11 cellular contexts compared by ENCODE assay signal in the genomic region with DNA sequence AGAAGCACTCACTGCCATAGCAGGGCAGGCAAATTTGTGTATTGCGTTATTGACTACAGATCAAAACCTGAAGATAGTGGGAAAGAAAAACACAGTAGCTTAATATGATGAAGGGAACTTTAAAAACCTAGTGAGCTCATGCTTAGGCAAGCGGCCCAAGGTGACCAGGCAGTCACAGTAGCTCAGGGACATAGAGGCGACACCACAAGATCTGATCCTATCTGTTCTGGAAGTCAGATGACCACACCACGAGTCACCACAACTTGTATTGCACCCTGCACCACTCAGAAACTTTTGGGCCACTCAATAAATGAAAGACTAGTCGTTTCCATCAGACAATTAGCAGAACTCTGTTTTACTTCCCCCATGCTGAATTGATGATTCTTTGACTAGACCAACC. TPM values are rescaled to one million over a fixed set of nuclear protein-coding genes. Genes with fewer than 3 reads are reported as not detected.
DNase-seq lines count a peak whose midpoint lies in the region; ATAC-seq and TF ChIP-seq lines count a peak whose summit lies in the region.
"Had no signal": no experiment of that assay in that cellular context is flagged by ENCODE, and none has a peak within 500 bp of the region (broad histone marks: within the 10 kb centered on the region; RNA-seq: fewer than 3 reads in every experiment).

No MANE protein-coding gene starts in this region.

- H3K36me3 ChIP-seq in SJSA1 = no peaks in the 10 kb centered on the region
- H3K36me3 ChIP-seq in effector memory CD4-positive, alpha-beta T cell (ENCODE audit: control insufficient read depth, insufficient read depth, low read length) = no peaks in the 10 kb centered on the region

- peaks cover 49% of the 10 kb centered on the region for H3K4me1 Mint-ChIP-seq in activated CD4-positive, alpha-beta T cell treated with anti-CD3 and anti-CD28 coated beads for 36 hours
- H3K4me1 Mint-ChIP-seq in stimulated activated effector memory CD8-positive, alpha-beta T cell treated with anti-CD3 and anti-CD28 coated beads, Interleukin-12 subunit alpha, Interleukin-12 subunit beta, amount 100 ng/mL, for 72 hours = peaks cover 56% of the 10 kb centered on the region

- POLR2A ChIA-PET in activated CD4-positive, alpha-beta T cell treated with anti-CD3 and anti-CD28 coated beads for 36 hours (lab: Charles Lee) = no interaction called here
- POLR2A ChIA-PET in GM10248 (lab: Yijun Ruan, JAX) = no interaction called here

- peak; percentile 13 for ATAC-seq in activated CD4-positive, alpha-beta T cell treated with anti-CD3 and anti-CD28 coated beads for 36 hours
- peak; percentile 39 for ATAC-seq in stimulated activated effector memory CD8-positive, alpha-beta T cell treated with anti-CD3 and anti-CD28 coated beads, Interleukin-12 subunit alpha, Interleukin-12 subunit beta, amount 100 ng/mL, for 72 hours
- ATAC-seq: A549 had no signal

- H3K36me3 Mint-ChIP-seq in activated CD4-positive, alpha-beta T cell treated with anti-CD3 and anti-CD28 coated beads for 36 hours (ENCODE audit: low read depth) = no peaks in the 10 kb centered on the region
- H3K36me3 Mint-ChIP-seq in stimulated activated effector memory CD8-positive, alpha-beta T cell treated with anti-CD3 and anti-CD28 coated beads, Interleukin-12 subunit alpha, Interleukin-12 subunit beta, amount 100 ng/mL, for 72 hours = no peaks in the 10 kb centered on the region

- no peaks in the 10 kb centered on the region for H3K9me3 Mint-ChIP-seq in activated CD4-positive, alpha-beta T cell treated with anti-CD3 and anti-CD28 coated beads for 36 hours (ENCODE audit: low read depth)
- H3K9me3 Mint-ChIP-seq in stimulated activated effector memory CD8-positive, alpha-beta T cell treated with anti-CD3 and anti-CD28 coated beads, Interleukin-12 subunit alpha, Interleukin-12 subunit beta, amount 100 ng/mL, for 72 hours = no peaks in the 10 kb centered on the region
- H3K9me3 Mint-ChIP-seq: nephron progenitor cell had no signal

- H3K27ac Mint-ChIP-seq in activated CD4-positive, alpha-beta T cell treated with anti-CD3 and anti-CD28 coated beads for 36 hours = peak overlapping the region; percentile 18
- H3K27ac Mint-ChIP-seq in stimulated activated effector memory CD8-positive, alpha-beta T cell treated with anti-CD3 and anti-CD28 coated beads, Interleukin-12 subunit alpha, Interleukin-12 subunit beta, amount 100 ng/mL, for 72 hours = peak overlapping the region; percentile 74
- H3K27ac Mint-ChIP-seq: nephron progenitor cell had no signal

- no peak for TF ChIP-seq CTCF in GM10248 (IDR thresholded peaks at IDR 0.05; ENCODE audit: control extremely low read depth, extremely low read depth, low read depth, missing control alignments)

- H3K27me3 Mint-ChIP-seq in activated CD4-positive, alpha-beta T cell treated with anti-CD3 and anti-CD28 coated beads for 36 hours = no peaks in the 10 kb centered on the region

- intact Hi-C loops in activated CD4-positive, alpha-beta T cell treated with anti-CD3 and anti-CD28 coated beads for 36 hours (cut with DNase I, micrococcal nuclease) = loop anchor here (1.0 to 10.0 kb wide), 5 partner anchors 86 to 1076 kb away; no protein-coding TSS in a partner anchor

- H3K4me1 ChIP-seq in SJSA1 (replicated peaks) = peaks cover 24% of the 10 kb centered on the region
- H3K4me1 ChIP-seq in effector memory CD4-positive, alpha-beta T cell (ENCODE audit: control insufficient read depth, insufficient read depth, low read length, poor library complexity, severe bottlenecking) = peaks cover 40% of the 10 kb centered on the region

- peak overlapping the region; percentile 39 for H3K4me3 Mint-ChIP-seq in activated CD4-positive, alpha-beta T cell treated with anti-CD3 and anti-CD28 coated beads for 36 hours
- peak overlapping the region; percentile 56 for H3K4me3 Mint-ChIP-seq in stimulated activated effector memory CD8-positive, alpha-beta T cell treated with anti-CD3 and anti-CD28 coated beads, Interleukin-12 subunit alpha, Interleukin-12 subunit beta, amount 100 ng/mL, for 72 hours
- H3K4me3 Mint-ChIP-seq: nephron progenitor cell had no signal

- no peak overlapping the region for H3K27ac ChIP-seq in SJSA1
- H3K27ac ChIP-seq in effector memory CD4-positive, alpha-beta T cell (ENCODE audit: insufficient read depth, low read length, poor library complexity, severe bottlenecking) = peak overlapping the region; percentile 73
- H3K27ac ChIP-seq: A549 had no signal

- H3K9me3 ChIP-seq in SJSA1 (replicated peaks) = no peaks in the 10 kb centered on the region
- no peaks in the 10 kb centered on the region for H3K9me3 ChIP-seq in effector memory CD4-positive, alpha-beta T cell (ENCODE audit: control insufficient read depth, low read length)
- H3K9me3 ChIP-seq: A549 had no signal

- H3K27me3 ChIP-seq in SJSA1 (replicated peaks) = peaks cover 8% of the 10 kb centered on the region; the same call in 1 of the 2 replicates
- H3K27me3 ChIP-seq in effector memory CD4-positive, alpha-beta T cell (replicated peaks; ENCODE audit: control insufficient read depth, insufficient read depth, low read length, poor library complexity, severe bottlenecking) = no peaks in the 10 kb centered on the region

- DNase-seq in activated CD4-positive, alpha-beta T cell treated with anti-CD3 and anti-CD28 coated beads for 36 hours = peak; percentile 47
- DNase-seq in activated CD4-positive, alpha-beta T cell treated with anti-CD3 and anti-CD28 coated beads, Interleukin-2, amount 50 U/mL, for 1 hour = no peak
- DNase-seq in SJSA1 (ENCODE audit: low read depth in 1 of 2, low spot score in 2 of 2) = peak; percentile 38 to 59
- no peak for DNase-seq in effector memory CD4-positive, alpha-beta T cell
- DNase-seq in stimulated activated effector memory CD8-positive, alpha-beta T cell treated with anti-CD3 and anti-CD28 coated beads, Interleukin-12 subunit alpha, Interleukin-12 subunit beta, amount 100 ng/mL, for 72 hours (ENCODE audit: low spot score in 2 of 2) = no peak
- no peak for DNase-seq in GM10248 (ENCODE audit: extremely low spot score)
- no peak for DNase-seq in NCI-H82 treated with DMSO at 0.1 percent for 48 hours (lab: John Stamatoyannopoulos, UW; ENCODE audit: unreplicated experiment)
- DNase-seq in D341Med (ENCODE audit: low spot score) = no peak
- DNase-seq: NCI-H510A treated with DMSO at 0.1 percent for 48 hours, nephron progenitor cell had no signal

- CTCF ChIA-PET in activated CD4-positive, alpha-beta T cell treated with anti-CD3 and anti-CD28 coated beads for 36 hours (lab: Charles Lee) = interaction anchor here (0.7 to 1.1 kb wide), 5 partner anchors 9 to 296 kb away, joined by 3 to 4 read pairs (median 3); no protein-coding TSS in a partner anchor
- CTCF ChIA-PET in GM10248 (lab: Yijun Ruan, JAX) = interaction anchor here (0.8 to 1.7 kb wide), 4 partner anchors 11 to 483 kb away, joined by 3 to 6 read pairs (median 4); no protein-coding TSS in a partner anchor

- H3K4me3 ChIP-seq in SJSA1 = no peak overlapping the region
- no peak overlapping the region for H3K4me3 ChIP-seq in effector memory CD4-positive, alpha-beta T cell (ENCODE audit: insufficient read depth, low read depth, low read length, poor library complexity, severe bottlenecking)
- H3K4me3 ChIP-seq: A549 had no signal

RNA-seq across cellular contexts. Expression of gene CLIC5, which starts 4.9 kb away (rescaled TPM):
- total RNA-seq in activated CD4-positive, alpha-beta T cell treated with anti-CD3 and anti-CD28 coated beads for 36 hours = 1 to 10 TPM; 2.2 to 3.7 TPM
- total RNA-seq in SJSA1 (2014; rRNA removed; shearing (Covaris generic)) = 0.22 and 1.2 TPM in 2 replicates

Comparison
In these comparisons a context has a peak if more than half of its experiments do, and no peak if none do; other contexts are left out.
1. DNase-seq: peak in activated CD4-positive, alpha-beta T cell treated with anti-CD3 and anti-CD28 coated beads for 36 hours (single experiment) and SJSA1 (2 of 2); none in activated CD4-positive, alpha-beta T cell treated with anti-CD3 and anti-CD28 coated beads, Interleukin-2, amount 50 U/mL, for 1 hour (single experiment), effector memory CD4-positive, alpha-beta T cell (0 of 3), stimulated activated effector memory CD8-positive, alpha-beta T cell treated with anti-CD3 and anti-CD28 coated beads, Interleukin-12 subunit alpha, Interleukin-12 subunit beta, amount 100 ng/mL, for 72 hours (0 of 2), GM10248 (single experiment), NCI-H82 treated with DMSO at 0.1 percent for 48 hours (single experiment) and D341Med (single experiment).